Comparison of ENCODE assay signal across 32 cellular contexts in the genomic region with DNA sequence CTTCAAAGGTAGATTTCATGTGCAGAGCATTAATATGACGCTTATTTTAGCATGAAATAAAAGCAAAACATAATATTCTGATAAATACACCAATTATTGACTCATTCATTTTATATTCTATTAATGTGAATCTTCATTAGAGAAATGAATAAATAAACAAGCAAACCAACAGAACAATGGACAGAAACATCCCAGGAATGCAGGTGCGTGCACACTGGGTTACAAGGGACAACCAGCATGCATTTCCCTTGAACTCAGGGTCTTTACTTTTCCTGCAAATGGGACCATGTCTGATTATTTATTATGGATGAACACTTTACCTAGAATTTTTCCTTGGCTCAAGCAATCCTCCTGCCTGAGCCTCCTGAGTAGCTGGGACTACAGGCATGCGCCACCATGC. TPM values are rescaled to one million over a fixed set of nuclear protein-coding genes. Genes with fewer than 3 reads are reported as not detected.
"Had no signal": no experiment of that assay in that cellular context is flagged by ENCODE, and none has a peak within 500 bp of the region (broad histone marks: within the 10 kb centered on the region; RNA-seq: fewer than 3 reads in every experiment).

No MANE protein-coding gene starts in this region.

- ATAC-seq: stimulated activated effector memory CD8-positive, alpha-beta T cell treated with anti-CD3 and anti-CD28 coated beads, Interleukin-12 subunit alpha, Interleukin-12 subunit beta, amount 100 ng/mL, for 72 hours; stimulated activated memory B cell treated with anti-CD40 and anti-IgM and Interleukin-4, amounts not matched to agents 10 μg/mL and 1 μg/mL and 100 μg/mL, for 72 hours; stimulated activated naive B cell treated with anti-CD40 and anti-IgM and Interleukin-4, amounts not matched to agents 10 μg/mL and 1 μg/mL and 100 μg/mL, for 72 hours; stimulated activated naive CD8-positive, alpha-beta T cell treated with anti-CD3 and anti-CD28 coated beads, Interleukin-15, amount 100 ng/mL, for 72 hours; stimulated activated naive CD8-positive, alpha-beta T cell treated with anti-CD3 and anti-CD28 coated beads, Interleukin-15, Interleukin-2, amounts not matched to agents 100 U/mL and 50 U/mL, for 24 hours; upper lobe of right lung had no signal

- H3K9me3 ChIP-seq: stomach, suprapubic skin, testis, thoracic aorta, thyroid gland, tibial artery, tibial nerve, transverse colon, upper lobe of left lung, upper lobe of right lung, uterus, vagina had no signal

- H3K27me3 ChIP-seq: stomach, suprapubic skin, testis, thyroid gland, tibial artery, tibial nerve, transverse colon, upper lobe of left lung, upper lobe of right lung, uterus, vagina had no signal

- H3K4me3 Mint-ChIP-seq: stimulated activated effector memory CD8-positive, alpha-beta T cell treated with anti-CD3 and anti-CD28 coated beads, Interleukin-12 subunit alpha, Interleukin-12 subunit beta, amount 100 ng/mL, for 72 hours; stimulated activated memory B cell treated with anti-CD40 and anti-IgM and Interleukin-4, amounts not matched to agents 10 μg/mL and 1 μg/mL and 100 μg/mL, for 72 hours; stimulated activated naive B cell treated with anti-CD40 and anti-IgM and Interleukin-4, amounts not matched to agents 10 μg/mL and 1 μg/mL and 100 μg/mL, for 72 hours; stimulated activated naive CD8-positive, alpha-beta T cell treated with anti-CD3 and anti-CD28 coated beads, Interleukin-15, amount 100 ng/mL, for 72 hours; stimulated activated naive CD8-positive, alpha-beta T cell treated with anti-CD3 and anti-CD28 coated beads, Interleukin-15, Interleukin-2, amounts not matched to agents 100 ng/mL and 50 ng/mL, for 24 hours; type B pancreatic cell had no signal

- H3K36me3 ChIP-seq: stomach, suprapubic skin, thoracic aorta, thyroid gland, tibial artery, tibial nerve, transverse colon, upper lobe of left lung, upper lobe of right lung, uterus, vagina had no signal

- H3K27me3 Mint-ChIP-seq: stimulated activated memory B cell treated with anti-CD40 and anti-IgM and Interleukin-4, amounts not matched to agents 10 μg/mL and 1 μg/mL and 100 μg/mL, for 72 hours; stimulated activated naive CD8-positive, alpha-beta T cell treated with anti-CD3 and anti-CD28 coated beads, Interleukin-15, amount 100 ng/mL, for 72 hours had no signal

- H3K4me3 ChIP-seq: stomach, suprapubic skin, testis, thoracic aorta, thyroid gland, tibial artery, tibial nerve, transverse colon, upper lobe of left lung, upper lobe of right lung, uterus, vagina had no signal

- FAIRE-seq: urothelium cell line had no signal

- H3K4me1 Mint-ChIP-seq: stimulated activated effector memory CD8-positive, alpha-beta T cell treated with anti-CD3 and anti-CD28 coated beads, Interleukin-12 subunit alpha, Interleukin-12 subunit beta, amount 100 ng/mL, for 72 hours; stimulated activated naive CD8-positive, alpha-beta T cell treated with anti-CD3 and anti-CD28 coated beads, Interleukin-15, amount 100 ng/mL, for 72 hours had no signal

- H3K9me3 Mint-ChIP-seq: stimulated activated effector memory CD8-positive, alpha-beta T cell treated with anti-CD3 and anti-CD28 coated beads, Interleukin-12 subunit alpha, Interleukin-12 subunit beta, amount 100 ng/mL, for 72 hours; stimulated activated memory B cell treated with anti-CD40 and anti-IgM and Interleukin-4, amounts not matched to agents 10 μg/mL and 1 μg/mL and 100 μg/mL, for 72 hours; stimulated activated naive B cell treated with anti-CD40 and anti-IgM and Interleukin-4, amounts not matched to agents 10 μg/mL and 1 μg/mL and 100 μg/mL, for 72 hours; stimulated activated naive CD8-positive, alpha-beta T cell treated with anti-CD3 and anti-CD28 coated beads, Interleukin-15, amount 100 ng/mL, for 72 hours; stimulated activated naive CD8-positive, alpha-beta T cell treated with anti-CD3 and anti-CD28 coated beads, Interleukin-15, Interleukin-2, amounts not matched to agents 100 ng/mL and 50 ng/mL, for 24 hours; type B pancreatic cell had no signal

- H3K4me1 ChIP-seq: suprapubic skin, testis, thyroid gland, tibial artery, tibial nerve, transverse colon, upper lobe of left lung, upper lobe of right lung, uterus, vagina had no signal

- H3K36me3 Mint-ChIP-seq: stimulated activated effector memory CD8-positive, alpha-beta T cell treated with anti-CD3 and anti-CD28 coated beads, Interleukin-12 subunit alpha, Interleukin-12 subunit beta, amount 100 ng/mL, for 72 hours; stimulated activated memory B cell treated with anti-CD40 and anti-IgM and Interleukin-4, amounts not matched to agents 10 μg/mL and 1 μg/mL and 100 μg/mL, for 72 hours; stimulated activated naive B cell treated with anti-CD40 and anti-IgM and Interleukin-4, amounts not matched to agents 10 μg/mL and 1 μg/mL and 100 μg/mL, for 72 hours; type B pancreatic cell had no signal

- DNase-seq: stimulated activated CD4-positive, alpha-beta T cell treated with anti-CD3 and anti-CD28 coated beads, Interleukin-2, amount 100 ng/mL, for 48 hours; stimulated activated CD4-positive, alpha-beta T cell treated with anti-CD3 and anti-CD28 coated beads, Interleukin-4, amount 100 ng/mL, for 1 hour; stimulated activated CD4-positive, alpha-beta T cell treated with anti-CD3 and anti-CD28 coated beads, Interleukin-4, amount 100 ng/mL, for 24 hours; stimulated activated CD4-positive, alpha-beta T cell treated with anti-CD3 and anti-CD28 coated beads, Interleukin-4, amount 100 ng/mL, for 4 hours; stimulated activated CD8-positive, alpha-beta memory T cell treated with anti-CD3 and anti-CD28 coated beads, Interleukin-4, amount 100 ng/mL, for 48 hours; stimulated activated naive B cell treated with anti-CD40 and anti-IgM and Interleukin-4, amounts not matched to agents 10 μg/mL and 1 μg/mL and 100 μg/mL, for 72 hours; stimulated activated naive CD4-positive, alpha-beta T cell; stimulated activated naive CD4-positive, alpha-beta T cell treated with Interleukin-2 at 50 U/mL for 16 hours; stimulated activated naive CD8-positive, alpha-beta T cell treated with anti-CD3 and anti-CD28 coated beads, Interleukin-15, amount 100 ng/mL, for 72 hours; stimulated activated naive CD8-positive, alpha-beta T cell treated with anti-CD3 and anti-CD28 coated beads, Interleukin-15, Interleukin-2, amounts not matched to agents 100 U/mL and 50 U/mL, for 24 hours; stomach; substantia nigra; testis; thyroid gland; tibial artery; transverse colon; trophoblast cell; upper lobe of left lung; upper lobe of right lung; uterus had no signal

- H3K27ac Mint-ChIP-seq: stimulated activated effector memory CD8-positive, alpha-beta T cell treated with anti-CD3 and anti-CD28 coated beads, Interleukin-12 subunit alpha, Interleukin-12 subunit beta, amount 100 ng/mL, for 72 hours; stimulated activated memory B cell treated with anti-CD40 and anti-IgM and Interleukin-4, amounts not matched to agents 10 μg/mL and 1 μg/mL and 100 μg/mL, for 72 hours; stimulated activated naive B cell treated with anti-CD40 and anti-IgM and Interleukin-4, amounts not matched to agents 10 μg/mL and 1 μg/mL and 100 μg/mL, for 72 hours; stimulated activated naive CD8-positive, alpha-beta T cell treated with anti-CD3 and anti-CD28 coated beads, Interleukin-15, amount 100 ng/mL, for 72 hours; stimulated activated naive CD8-positive, alpha-beta T cell treated with anti-CD3 and anti-CD28 coated beads, Interleukin-15, Interleukin-2, amounts not matched to agents 100 ng/mL and 50 ng/mL, for 24 hours; type B pancreatic cell had no signal

- H3K27ac ChIP-seq: stomach, suprapubic skin, testis, thoracic aorta, thyroid gland, tibial artery, tibial nerve, transverse colon, upper lobe of left lung, upper lobe of right lung, uterus, vagina had no signal

RNA-seq across cellular contexts. Expression of a gene that starts 13.5 kb away (rescaled TPM):
- total RNA-seq: stomach, subcutaneous adipose tissue, suprapubic skin, thoracic aorta, thyroid gland, tibial nerve, transverse colon, upper lobe of left lung, upper lobe of right lung, ureter, urinary bladder, vagina had no signal
- polyA plus RNA-seq: stomach, urinary bladder had no signal
